Comparison of ENCODE assay signal across 13 cellular contexts in the genomic region with DNA sequence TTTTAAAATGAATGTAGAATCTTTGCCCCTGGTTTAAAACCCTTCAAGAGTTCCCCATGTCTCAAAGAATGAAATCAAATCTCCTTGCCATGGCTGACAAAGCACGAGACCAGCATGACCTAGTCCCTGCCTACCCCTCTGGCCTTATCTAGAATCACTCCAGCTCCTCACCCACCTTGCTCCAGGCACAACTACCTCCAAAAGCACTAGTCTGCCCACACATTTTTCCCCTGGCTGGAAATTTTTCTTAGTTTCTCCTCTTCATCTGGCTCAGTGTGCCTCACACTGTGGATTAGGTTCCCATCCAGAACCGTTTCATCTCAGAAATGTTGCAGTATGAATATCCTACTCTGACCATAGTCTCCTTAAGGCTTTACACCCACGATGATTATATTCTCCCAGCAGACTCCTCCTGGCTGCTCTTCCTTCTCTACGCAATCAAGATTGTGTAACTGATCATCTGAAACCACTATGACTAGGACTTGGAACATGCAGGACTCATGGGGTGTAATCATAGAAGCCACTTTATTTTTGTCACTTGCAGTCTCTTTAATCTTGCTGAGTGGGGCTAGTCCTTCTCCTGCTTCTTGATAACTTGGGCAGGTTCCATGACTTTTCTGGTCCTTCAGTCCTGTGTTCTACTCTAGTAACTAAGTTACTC. TPM values are rescaled to one million over a fixed set of nuclear protein-coding genes. Genes with fewer than 3 reads are reported as not detected.
DNase-seq lines count a peak whose midpoint lies in the region; ATAC-seq and TF ChIP-seq lines count a peak whose summit lies in the region.
"Had no signal": no experiment of that assay in that cellular context is flagged by ENCODE, and none has a peak within 500 bp of the region (broad histone marks: within the 10 kb centered on the region; RNA-seq: fewer than 3 reads in every experiment).

No MANE protein-coding gene starts in this region.

- TF ChIP-seq POLR2A in breast epithelium (IDR thresholded peaks at IDR 0.05), result no peak
- no peak for TF ChIP-seq POLR2A in gastroesophageal sphincter (IDR thresholded peaks at IDR 0.05)
- no peak for TF ChIP-seq POLR2A in esophagus squamous epithelium (IDR thresholded peaks at IDR 0.05)

- no peak for TF ChIP-seq EP300 in gastroesophageal sphincter (IDR thresholded peaks at IDR 0.05)

- DNase-seq in MCF 10A (ENCODE audit: unreplicated experiment) (peak; percentile 89), breast epithelium (ENCODE audit: low spot score in 2 of 2) (no peak), SKM-1 (lab: John Stamatoyannopoulos, UW; ENCODE audit: unreplicated experiment) (peak; percentile 39), upper lobe of right lung (no peak), esophagus squamous epithelium (lab: John Stamatoyannopoulos, UW) (no peak), T-helper 17 cell (no peak)
- DNase-seq: activated effector memory CD4-positive, alpha-beta T cell treated with Interleukin-2 at 50 U/mL for 16 hours; dorsolateral prefrontal cortex; NCI-H2029; RPMI8226 had no signal

- H3K9me3 Mint-ChIP-seq in MCF 10A (ENCODE audit: unreplicated experiment), result no peaks in the 10 kb centered on the region

- H3K4me1 Mint-ChIP-seq in MCF 10A (ENCODE audit: insufficient read depth, unreplicated experiment) (peaks cover 11% of the 10 kb centered on the region), T-helper 17 cell (no peaks in the 10 kb centered on the region)

- no TSS peak for BruUV-seq in MCF 10A (replicated peaks; lab: Mats Ljungman, UMichigan)

- H3K36me3 ChIP-seq in breast epithelium (no peaks in the 10 kb centered on the region), gastroesophageal sphincter (no peaks in the 10 kb centered on the region), upper lobe of right lung (no peaks in the 10 kb centered on the region), esophagus squamous epithelium (no peaks in the 10 kb centered on the region)

- H3K9me3 ChIP-seq in breast epithelium (peaks cover 0 to 4% of the 10 kb centered on the region in 2 donors), gastroesophageal sphincter (no peaks in the 10 kb centered on the region), upper lobe of right lung (no peaks in the 10 kb centered on the region), esophagus squamous epithelium (no peaks in the 10 kb centered on the region), T-helper 17 cell (ENCODE audit: control insufficient read depth, low read length, poor library complexity, severe bottlenecking) (peaks cover 3% of the 10 kb centered on the region)

- H3K4me3 Mint-ChIP-seq in MCF 10A (ENCODE audit: unreplicated experiment) (no peak overlapping the region), T-helper 17 cell (no peak overlapping the region)

- H3K36me3 Mint-ChIP-seq in MCF 10A (ENCODE audit: insufficient read depth, unreplicated experiment), result no peaks in the 10 kb centered on the region
- H3K36me3 Mint-ChIP-seq in T-helper 17 cell (ENCODE audit: low read depth), result no peaks in the 10 kb centered on the region

- H3K27me3 ChIP-seq in breast epithelium, result no peaks in the 10 kb centered on the region
- H3K27me3 ChIP-seq in gastroesophageal sphincter, result peaks cover 41% of the 10 kb centered on the region
- peaks cover 8% of the 10 kb centered on the region for H3K27me3 ChIP-seq in upper lobe of right lung
- H3K27me3 ChIP-seq in esophagus squamous epithelium, result peaks cover 0 to 37% (median 0%) of the 10 kb centered on the region in 4 donors

- CTCF ChIA-PET in MCF 10A (lab: Yijun Ruan, JAX), result interaction anchor here (1.0 to 1.5 kb wide), 2 partner anchors 111 to 114 kb away, joined by 3 to 4 read pairs; no protein-coding TSS in a partner anchor

- ATAC-seq in gastroesophageal sphincter (peak; percentile 62), upper lobe of right lung (peak; percentile 84), T-helper 17 cell (no peak), GM21737 (IDR thresholded peaks at IDR 0.05; ENCODE audit: unreplicated experiment) (no peak)

- POLR2A ChIA-PET in MCF 10A (lab: Yijun Ruan, JAX), result interaction anchor here (0.7 to 1.5 kb wide), 3 partner anchors 10 to 619 kb away, joined by 3 to 4 read pairs (median 3); no protein-coding TSS in a partner anchor

- intact Hi-C loops in MCF 10A (cut with micrococcal nuclease) (no loop called here), breast epithelium (cut with DNase I; ENCODE audit: low total_unique reads) (no loop called here), upper lobe of right lung (cut with DNase I) (no loop called here), esophagus squamous epithelium (cut with DNase I) (no loop called here)

- H3K27ac ChIP-seq in breast epithelium (peak overlapping the region in 1 of 2 donors; percentile 73), gastroesophageal sphincter (no peak overlapping the region), upper lobe of right lung (peak overlapping the region; percentile 11), esophagus squamous epithelium (no peak overlapping the region)
- H3K27ac ChIP-seq: 22Rv1 had no signal

- TF ChIP-seq CTCF in MCF 10A (IDR thresholded peaks at IDR 0.05; ENCODE audit: unreplicated experiment), result no peak
- no peak for TF ChIP-seq CTCF in breast epithelium (IDR thresholded peaks at IDR 0.05)
- TF ChIP-seq CTCF in gastroesophageal sphincter (IDR thresholded peaks at IDR 0.05), result no peak
- no peak for TF ChIP-seq CTCF in upper lobe of right lung (IDR thresholded peaks at IDR 0.05)
- TF ChIP-seq CTCF in esophagus squamous epithelium (IDR thresholded peaks at IDR 0.05), result no peak

- H3K4me3 ChIP-seq in breast epithelium, result no peak overlapping the region
- H3K4me3 ChIP-seq in gastroesophageal sphincter, result no peak overlapping the region
- H3K4me3 ChIP-seq in upper lobe of right lung, result no peak overlapping the region
- no peak overlapping the region for H3K4me3 ChIP-seq in esophagus squamous epithelium
- H3K4me3 ChIP-seq: dorsolateral prefrontal cortex had no signal

- H3K27ac Mint-ChIP-seq in MCF 10A (ENCODE audit: low read depth, unreplicated experiment), result peak overlapping the region; percentile 16
- no peak overlapping the region for H3K27ac Mint-ChIP-seq in T-helper 17 cell

- 81 to 93% methylated on average over 4 of the region's 4 CpGs for WGBS in gastroesophageal sphincter (ENCODE audit: low coverage in 1 of 2), 2 donors
- WGBS in esophagus squamous epithelium, 2 donors, result 66 to 69% methylated on average over 4 of the region's 4 CpGs

- H3K4me1 ChIP-seq in breast epithelium (no peaks in the 10 kb centered on the region), gastroesophageal sphincter (no peaks in the 10 kb centered on the region), upper lobe of right lung (no peaks in the 10 kb centered on the region), esophagus squamous epithelium (no peaks in the 10 kb centered on the region)

- H3K27me3 Mint-ChIP-seq in MCF 10A (ENCODE audit: insufficient read depth, unreplicated experiment) (no peaks in the 10 kb centered on the region), T-helper 17 cell (peaks cover 32% of the 10 kb centered on the region)

RNA-seq across cellular contexts. Expression of gene MRS2, which starts 7.8 kb away (rescaled TPM):
- 21.2 and 23.0 TPM in 2 replicates for total RNA-seq in MCF 10A (2022)
- total RNA-seq in breast epithelium, result 10 to 100 TPM; 20.3 to 34.0 (median 26.7) TPM
- total RNA-seq in gastroesophageal sphincter, result 10 to 100 TPM; 23.0 to 41.6 (median 30.6) TPM
- 21.3 TPM for total RNA-seq in upper lobe of right lung
- 10 to 100 TPM; 21.3 to 34.4 (median 29.3) TPM for total RNA-seq in esophagus squamous epithelium
- total RNA-seq in T-helper 17 cell, result 1 to 10 TPM; 7.9 to 8.0 TPM

RNA-seq across cellular contexts. Expression of gene DCDC2, which starts 37.0 kb away (rescaled TPM):
- 0.52 TPM in 1 of 2 replicates, not detected in the other for total RNA-seq in MCF 10A (2022)
- total RNA-seq in breast epithelium, result 1 to 10 TPM in 2 of 3 donors, not detected in 1; 8.9 to 9.5 TPM
- under 1 TPM in 1 of 4 donors, not detected in 3; 0.15 TPM for total RNA-seq in gastroesophageal sphincter
- total RNA-seq in upper lobe of right lung, result 5.3 TPM
- under 1 TPM in 1 of 4 donors, not detected in 3; 0.15 TPM for total RNA-seq in esophagus squamous epithelium
- total RNA-seq in T-helper 17 cell, result under 1 TPM in 1 of 2 donors, not detected in 1; 0.15 TPM

Comparison
In these comparisons a context has a peak if more than half of its experiments do, and no peak if none do; other contexts are left out.
1. DNase-seq: peak in MCF 10A (single experiment) and SKM-1 (single experiment); none in breast epithelium (0 of 2), upper lobe of right lung (single experiment), esophagus squamous epithelium (single experiment) and T-helper 17 cell (0 of 3).
2. ATAC-seq: peak in gastroesophageal sphincter (single experiment) and upper lobe of right lung (single experiment); none in T-helper 17 cell (single experiment) and GM21737 (single experiment).